Comparison of ENCODE assay signal across 9 cellular contexts in genomic region chr2:119224391-119224972, GRCh38. TPM values are rescaled to one million over a fixed set of nuclear protein-coding genes. Genes with fewer than 3 reads are reported as not detected.
A peak's percentile ranks its signal among the peaks of the same experiment; 100 is the strongest.
DNase-seq lines count a peak whose midpoint lies in the region; ATAC-seq and TF ChIP-seq lines count a peak whose summit lies in the region.
"Had no signal": no experiment of that assay in that cellular context is flagged by ENCODE, and none has a peak within 500 bp of the region (broad histone marks: within the 10 kb centered on the region; RNA-seq: fewer than 3 reads in every experiment).

No MANE protein-coding gene starts in this region.

- 33 to 44% methylated on average over 11 of the region's 11 CpGs for WGBS in ectodermal cell, 2 experiments

- peak overlapping the region; percentile 58 for H3K4me3 ChIP-seq in A673 (ENCODE audit: low read depth, low read length, poor library complexity, severe bottlenecking)
- H3K4me3 ChIP-seq in KMS-11 (IDR thresholded peaks at IDR 0.05; ENCODE audit: insufficient read depth, low read depth, low read length) = no peak overlapping the region
- peak overlapping the region; percentile 47 for H3K4me3 ChIP-seq in ectodermal cell (ENCODE audit: insufficient read depth, low read depth, low read length)
- peak overlapping the region; percentile 60 to 71 for H3K4me3 ChIP-seq in muscle layer of colon (ENCODE audit: low read depth in 1 of 2, low read length in 2 of 2)

- POLR2A ChIA-PET in A673 (lab: Charles Lee; ENCODE audit: low non-redundant PET) = no interaction called here

- H2AFZ ChIP-seq in KMS-11 (ENCODE audit: low read depth) = peak overlapping the region; percentile 78; the same call in 1 of the 2 replicates

- TF ChIP-seq CTCF in A673 (conservative IDR thresholded peaks at IDR 0.05; ENCODE audit: low read depth, low read length) = no peak
- no peak for TF ChIP-seq CTCF in KMS-11 (conservative IDR thresholded peaks at IDR 0.05; ENCODE audit: low read depth, low read length)

- peak overlapping the region; percentile 45 for H3K4me2 ChIP-seq in KMS-11

- ATAC-seq in activated naive CD8-positive, alpha-beta T cell treated with anti-CD3 and anti-CD28 coated beads, Interleukin-2, amount 50 U/mL, for 24 hours = no peak
- no peak for ATAC-seq in HG02981 (IDR thresholded peaks at IDR 0.05; ENCODE audit: unreplicated experiment)

- H3K4me3 Mint-ChIP-seq in activated naive CD8-positive, alpha-beta T cell treated with anti-CD3 and anti-CD28 coated beads, Interleukin-2, amount 50 U/mL, for 24 hours = no peak overlapping the region
- H3K4me3 Mint-ChIP-seq in activated T-helper 1 cell treated with anti-CD3 and anti-CD28 coated beads, Interleukin-12 subunit alpha, Interleukin-12 subunit beta, Interleukin-2, Interleukin-4 antibody, amounts not matched to agents 30 ng/mL and 10 ng/mL and 1 ng/mL, durations not matched to agents 14 hours and 24 hours and 36 hours = no peak overlapping the region
- H3K4me3 Mint-ChIP-seq: activated T-helper 17 cell treated with anti-CD3 and anti-CD28 coated beads, Interleukin-2, amount 50 U/mL, for 72 hours had no signal

- H3K27ac ChIP-seq in A673 (ENCODE audit: low read depth, low read length, poor library complexity, severe bottlenecking) (peak overlapping the region; percentile 64), KMS-11 (no peak overlapping the region), ectodermal cell (ENCODE audit: insufficient read depth, low read depth, low read length, poor library complexity, severe bottlenecking) (no peak overlapping the region), muscle layer of colon (ENCODE audit: low read depth, low read length) (no peak overlapping the region)

- no peaks in the 10 kb centered on the region for H4K20me1 ChIP-seq in KMS-11 (ENCODE audit: insufficient read depth)

- TSS peak; percentile 30 for BruUV-seq in A673 (replicated peaks; lab: Mats Ljungman, UMichigan)

- no peaks in the 10 kb centered on the region for H3K36me3 ChIP-seq in A673 (ENCODE audit: insufficient read depth, low read length, poor library complexity, severe bottlenecking)
- H3K36me3 ChIP-seq in KMS-11 (ENCODE audit: insufficient read depth) = no peaks in the 10 kb centered on the region
- H3K36me3 ChIP-seq in ectodermal cell (ENCODE audit: control insufficient read depth, insufficient read depth, low read length) = no peaks in the 10 kb centered on the region
- no peaks in the 10 kb centered on the region for H3K36me3 ChIP-seq in muscle layer of colon (ENCODE audit: insufficient read depth, low read length)

- no peak overlapping the region for H3K27ac Mint-ChIP-seq in activated naive CD8-positive, alpha-beta T cell treated with anti-CD3 and anti-CD28 coated beads, Interleukin-2, amount 50 U/mL, for 24 hours
- H3K27ac Mint-ChIP-seq in activated T-helper 1 cell treated with anti-CD3 and anti-CD28 coated beads, Interleukin-12 subunit alpha, Interleukin-12 subunit beta, Interleukin-2, Interleukin-4 antibody, amounts not matched to agents 30 ng/mL and 10 ng/mL and 1 ng/mL, durations not matched to agents 14 hours and 24 hours and 36 hours = no peak overlapping the region
- H3K27ac Mint-ChIP-seq: activated T-helper 17 cell treated with anti-CD3 and anti-CD28 coated beads, Interleukin-2, amount 50 U/mL, for 72 hours had no signal

- H3K4me1 Mint-ChIP-seq in activated naive CD8-positive, alpha-beta T cell treated with anti-CD3 and anti-CD28 coated beads, Interleukin-2, amount 50 U/mL, for 24 hours = no peaks in the 10 kb centered on the region
- H3K4me1 Mint-ChIP-seq in activated T-helper 1 cell treated with anti-CD3 and anti-CD28 coated beads, Interleukin-12 subunit alpha, Interleukin-12 subunit beta, Interleukin-2, Interleukin-4 antibody, amounts not matched to agents 30 ng/mL and 10 ng/mL and 1 ng/mL, durations not matched to agents 14 hours and 24 hours and 36 hours (ENCODE audit: low read depth) = no peaks in the 10 kb centered on the region
- H3K4me1 Mint-ChIP-seq: activated T-helper 17 cell treated with anti-CD3 and anti-CD28 coated beads, Interleukin-2, amount 50 U/mL, for 72 hours had no signal

- H3K27me3 ChIP-seq in A673 (replicated peaks; ENCODE audit: insufficient read depth, low read depth, low read length, poor library complexity) = no peaks in the 10 kb centered on the region
- no peaks in the 10 kb centered on the region for H3K27me3 ChIP-seq in KMS-11 (ENCODE audit: insufficient read depth, low read depth)
- H3K27me3 ChIP-seq in ectodermal cell (ENCODE audit: control insufficient read depth, insufficient read depth, low read length, poor library complexity, severe bottlenecking) = peaks cover 29% of the 10 kb centered on the region
- H3K27me3 ChIP-seq in muscle layer of colon (ENCODE audit: control insufficient read depth in 1 of 2, insufficient read depth in 2 of 2, low read length in 2 of 2) = peaks cover 0 to 20% of the 10 kb centered on the region in 2 donors

- H3K27me3 Mint-ChIP-seq in activated naive CD8-positive, alpha-beta T cell treated with anti-CD3 and anti-CD28 coated beads, Interleukin-2, amount 50 U/mL, for 24 hours = peaks cover 36% of the 10 kb centered on the region
- peaks cover 40% of the 10 kb centered on the region for H3K27me3 Mint-ChIP-seq in activated T-helper 1 cell treated with anti-CD3 and anti-CD28 coated beads, Interleukin-12 subunit alpha, Interleukin-12 subunit beta, Interleukin-2, Interleukin-4 antibody, amounts not matched to agents 30 ng/mL and 10 ng/mL and 1 ng/mL, durations not matched to agents 14 hours and 24 hours and 36 hours (ENCODE audit: insufficient read depth)

- H3K9ac ChIP-seq in KMS-11 (peak overlapping the region; percentile 81), muscle layer of colon (ENCODE audit: low read length) (no peak overlapping the region)

- H3K36me3 Mint-ChIP-seq in activated naive CD8-positive, alpha-beta T cell treated with anti-CD3 and anti-CD28 coated beads, Interleukin-2, amount 50 U/mL, for 24 hours (ENCODE audit: low read depth) = no peaks in the 10 kb centered on the region
- H3K36me3 Mint-ChIP-seq in activated T-helper 1 cell treated with anti-CD3 and anti-CD28 coated beads, Interleukin-12 subunit alpha, Interleukin-12 subunit beta, Interleukin-2, Interleukin-4 antibody, amounts not matched to agents 30 ng/mL and 10 ng/mL and 1 ng/mL, durations not matched to agents 14 hours and 24 hours and 36 hours (ENCODE audit: low read depth) = no peaks in the 10 kb centered on the region

- H3K9me3 Mint-ChIP-seq in activated naive CD8-positive, alpha-beta T cell treated with anti-CD3 and anti-CD28 coated beads, Interleukin-2, amount 50 U/mL, for 24 hours = no peaks in the 10 kb centered on the region
- H3K9me3 Mint-ChIP-seq in activated T-helper 1 cell treated with anti-CD3 and anti-CD28 coated beads, Interleukin-12 subunit alpha, Interleukin-12 subunit beta, Interleukin-2, Interleukin-4 antibody, amounts not matched to agents 30 ng/mL and 10 ng/mL and 1 ng/mL, durations not matched to agents 14 hours and 24 hours and 36 hours = no peaks in the 10 kb centered on the region
- H3K9me3 Mint-ChIP-seq: activated T-helper 17 cell treated with anti-CD3 and anti-CD28 coated beads, Interleukin-2, amount 50 U/mL, for 72 hours had no signal

- H3K4me1 ChIP-seq in A673 (ENCODE audit: insufficient read depth, low read length, poor library complexity, severe bottlenecking) = peaks cover 17% of the 10 kb centered on the region
- H3K4me1 ChIP-seq in KMS-11 (ENCODE audit: low read depth, poor library complexity, severe bottlenecking) = no peaks in the 10 kb centered on the region
- peaks cover 10% of the 10 kb centered on the region for H3K4me1 ChIP-seq in ectodermal cell (ENCODE audit: control insufficient read depth, insufficient read depth, low read length)
- peaks cover 7% of the 10 kb centered on the region for H3K4me1 ChIP-seq in muscle layer of colon (ENCODE audit: insufficient read depth, low read length)

- DNase-seq in A673 (ENCODE audit: low spot score) = peak; percentile 36
- no peak for DNase-seq in activated naive CD8-positive, alpha-beta T cell treated with anti-CD3 and anti-CD28 coated beads, Interleukin-2, amount 50 U/mL, for 24 hours
- no peak for DNase-seq in activated T-helper 1 cell treated with anti-CD3 and anti-CD28 coated beads, Interleukin-12 subunit alpha, Interleukin-12 subunit beta, Interleukin-2, Interleukin-4 antibody, amounts not matched to agents 30 ng/mL and 10 ng/mL and 1 ng/mL, durations not matched to agents 14 hours and 24 hours and 36 hours (ENCODE audit: low spot score)
- DNase-seq in retina = no peak

- CTCF ChIA-PET in A673 (lab: Charles Lee) = no interaction called here

- no peaks in the 10 kb centered on the region for H3K9me3 ChIP-seq in A673 (ENCODE audit: low read depth, low read length, poor library complexity, severe bottlenecking)
- no peaks in the 10 kb centered on the region for H3K9me3 ChIP-seq in ectodermal cell (ENCODE audit: control insufficient read depth, low read length)
- no peaks in the 10 kb centered on the region for H3K9me3 ChIP-seq in muscle layer of colon (ENCODE audit: low read length)

- no peaks in the 10 kb centered on the region for H3K79me2 ChIP-seq in KMS-11 (ENCODE audit: insufficient read depth, low read depth)

- intact Hi-C loops in A673 (cut with micrococcal nuclease; ENCODE audit: unreplicated experiment) = no loop called here
- intact Hi-C loops in activated T-helper 1 cell treated with anti-CD3 and anti-CD28 coated beads, Interleukin-12 subunit alpha, Interleukin-12 subunit beta, Interleukin-2, Interleukin-4 antibody, amounts not matched to agents 30 ng/mL and 10 ng/mL and 1 ng/mL, durations not matched to agents 14 hours and 24 hours and 36 hours (cut with micrococcal nuclease) = no loop called here

RNA-seq across cellular contexts. Expression of gene STEAP3, which starts 0.8 kb away (rescaled TPM):
- 19.3 and 20.3 TPM in 2 replicates for total RNA-seq in A673 (2021)
- polyA plus RNA-seq in ectodermal cell (2013, experiment 1 of 4) = 3.6 TPM
- polyA plus RNA-seq in ectodermal cell (2013, experiment 2 of 4) = 3.1 TPM
- polyA plus RNA-seq in ectodermal cell (2013, experiment 3 of 4) = 2.8 TPM
- polyA plus RNA-seq in ectodermal cell (2013, experiment 4 of 4) = 2.2 TPM
- total RNA-seq in activated T-helper 1 cell treated with anti-CD3 and anti-CD28 coated beads, Interleukin-12 subunit alpha, Interleukin-12 subunit beta, Interleukin-2, Interleukin-4 antibody, amounts not matched to agents 30 ng/mL and 10 ng/mL and 1 ng/mL, durations not matched to agents 14 hours and 24 hours and 36 hours = 0.07 and 0.13 TPM in 2 replicates

Comparison
In these comparisons a context has a peak if more than half of its experiments do, and no peak if none do; other contexts are left out.
1. RNA of gene STEAP3, which starts 0.8 kb away (total RNA-seq): 19.3 to 20.3 TPM in A673; 0.07 to 0.13 TPM in activated T-helper 1 cell treated with anti-CD3 and anti-CD28 coated beads, Interleukin-12 subunit alpha, Interleukin-12 subunit beta, Interleukin-2, Interleukin-4 antibody, amounts not matched to agents 30 ng/mL and 10 ng/mL and 1 ng/mL, durations not matched to agents 14 hours and 24 hours and 36 hours; every median in the first group is over 10 times any median in the second.